In the genomic region with DNA sequence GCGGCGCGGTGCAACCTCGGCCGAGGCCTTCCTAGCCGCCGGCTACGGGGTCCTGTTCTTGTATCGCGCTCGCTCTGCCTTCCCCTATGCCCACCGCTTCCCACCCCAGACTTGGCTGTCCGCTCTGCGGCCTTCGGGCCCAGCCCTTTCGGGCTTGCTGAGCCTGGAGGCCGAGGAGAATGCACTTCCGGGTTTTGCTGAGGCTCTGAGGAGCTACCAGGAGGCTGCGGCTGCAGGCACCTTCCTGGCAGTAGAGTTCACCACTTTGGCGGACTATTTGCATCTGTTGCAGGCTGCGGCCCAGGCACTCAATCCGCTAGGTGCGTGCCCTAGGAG, we compare ENCODE assay signal across 8 cellular contexts.
DNase-seq lines count a peak whose midpoint lies in the region; ATAC-seq lines count a peak whose summit lies in the region.

No MANE protein-coding gene starts in this region.

- peaks cover 3% of the 10 kb centered on the region for H3K36me3 ChIP-seq in endocrine pancreas (ENCODE audit: control insufficient read depth, insufficient read depth, low read length)

- H3K4me3 ChIP-seq in endocrine pancreas (ENCODE audit: control insufficient read depth, insufficient read depth, low read length) = peak overlapping the region; percentile 73

- no peaks in the 10 kb centered on the region for H3K9me3 ChIP-seq in endocrine pancreas (ENCODE audit: control insufficient read depth, low read length)

- peaks cover 18% of the 10 kb centered on the region for H3K4me1 ChIP-seq in endocrine pancreas (ENCODE audit: control insufficient read depth, insufficient read depth, low read length)

- no peaks in the 10 kb centered on the region for H3K27me3 ChIP-seq in endocrine pancreas (ENCODE audit: control insufficient read depth, insufficient read depth, low read length)

- ATAC-seq in HG02884 (IDR thresholded peaks at IDR 0.05; ENCODE audit: unreplicated experiment) = peak; percentile 40

- H3K9ac ChIP-seq in endocrine pancreas (ENCODE audit: control insufficient read depth, insufficient read depth, low read length) = peak overlapping the region; percentile 65

- DNase-seq in activated CD8-positive, alpha-beta memory T cell treated with anti-CD3 and anti-CD28 coated beads for 1 hour (ENCODE audit: extremely low read depth in 1 of 2, low read depth in 1 of 2) = peak; percentile 24 to 31
- DNase-seq in activated CD8-positive, alpha-beta memory T cell treated with anti-CD3 and anti-CD28 coated beads for 24 hours = no peak
- DNase-seq in NCI-H2107 treated with DMSO at 0.1 percent for 48 hours (lab: John Stamatoyannopoulos, UW; ENCODE audit: unreplicated experiment) (peak; percentile 44), midbrain (lab: John Stamatoyannopoulos, UW) (peak; percentile 47)
- peak; percentile 53 for DNase-seq in activated CD4-positive, alpha-beta T cell treated with anti-CD3 and anti-CD28 coated beads, Interleukin-2, amount 50 U/mL, for 1 hour
- DNase-seq in stimulated activated CD8-positive, alpha-beta memory T cell treated with anti-CD3 and anti-CD28 coated beads, Interleukin-4, amount 100 ng/mL, for 4 hours (ENCODE audit: low read depth in 2 of 2, low spot score in 1 of 2) = peak; percentile 18 to 24
